Comparison of ENCODE assay signal across 8 cellular contexts in the genomic region with DNA sequence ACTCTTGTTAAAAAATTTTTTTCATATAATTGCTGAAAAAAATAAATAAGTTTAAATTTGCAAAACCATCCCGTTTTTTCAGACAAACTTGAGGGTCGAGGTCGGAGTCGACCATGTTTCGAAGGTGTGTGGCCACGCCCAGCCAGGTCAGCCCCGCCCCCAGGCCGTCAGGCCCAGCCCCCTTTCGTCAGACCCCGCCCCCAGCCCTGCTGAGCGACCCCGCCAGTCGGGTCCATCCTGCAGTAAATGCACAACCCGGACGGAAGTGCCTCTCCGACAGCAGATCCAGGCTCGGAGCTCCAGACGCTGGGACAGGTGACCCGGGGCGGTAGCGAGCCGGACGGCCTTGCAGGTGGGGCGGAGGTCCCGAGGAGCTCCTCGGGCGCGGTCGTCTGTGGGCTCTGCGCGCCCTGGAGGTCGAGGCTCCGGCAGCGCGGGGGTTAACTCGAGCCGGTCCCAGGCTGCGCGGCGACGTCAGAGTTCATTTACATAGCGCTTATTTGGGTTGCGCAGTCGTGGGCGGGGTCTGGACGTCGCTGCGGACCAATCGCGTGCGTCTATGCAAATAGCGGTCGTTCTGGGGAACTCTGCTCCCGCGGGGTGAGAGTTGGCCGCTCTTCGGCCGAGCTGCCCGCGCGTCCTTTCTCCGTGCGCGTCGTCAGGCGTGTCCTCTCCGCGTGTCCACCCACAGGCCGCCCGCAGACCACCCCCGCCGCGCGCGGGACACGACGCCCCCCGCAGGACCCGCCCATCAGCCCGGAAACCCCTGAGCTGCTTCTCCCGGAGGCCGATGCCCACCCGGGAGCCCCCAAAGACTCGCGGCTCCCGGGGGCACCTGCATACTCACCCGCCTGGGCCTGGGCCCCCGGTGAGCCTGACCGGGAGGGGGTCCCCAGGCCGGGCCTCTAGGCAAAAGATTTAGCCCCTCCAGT. TPM values are rescaled to one million over a fixed set of nuclear protein-coding genes. Genes with fewer than 3 reads are reported as not detected.
A peak's percentile ranks its signal among the peaks of the same experiment; 100 is the strongest.
DNase-seq lines count a peak whose midpoint lies in the region; ATAC-seq and TF ChIP-seq lines count a peak whose summit lies in the region.

A gene with protein sequence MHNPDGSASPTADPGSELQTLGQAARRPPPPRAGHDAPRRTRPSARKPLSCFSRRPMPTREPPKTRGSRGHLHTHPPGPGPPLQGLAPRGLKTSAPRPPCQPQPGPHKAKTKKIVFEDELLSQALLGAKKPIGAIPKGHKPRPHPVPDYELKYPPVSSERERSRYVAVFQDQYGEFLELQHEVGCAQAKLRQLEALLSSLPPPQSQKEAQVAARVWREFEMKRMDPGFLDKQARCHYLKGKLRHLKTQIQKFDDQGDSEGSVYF (plus strand): TSS at position 225 of the 932 bp plus-strand sequence. CDS start 22 bp downstream, at position 247.

- CTCF ChIA-PET in activated B cell treated with CpG ODN at 0.5 μM for 24 hours (lab: Charles Lee): interaction anchor here (1.0 to 1.4 kb wide), 3 partner anchors 9 to 47 kb away, joined by 3 read pairs; no protein-coding TSS in a partner anchor

- peaks cover 6% of the 10 kb centered on the region for H3K4me1 Mint-ChIP-seq in activated B cell treated with CpG ODN at 0.5 μM for 24 hours

- peak within 1 kb of the TSS; percentile 97 for H3K27ac Mint-ChIP-seq in activated B cell treated with CpG ODN at 0.5 μM for 24 hours

- peak within 1 kb of the TSS; percentile 95 for H3K4me3 Mint-ChIP-seq in activated B cell treated with CpG ODN at 0.5 μM for 24 hours

- TF ChIP-seq CTCF in AG09319 (IDR thresholded peaks at IDR 0.05; ENCODE audit: low read depth, low read length) (no peak), activated B cell treated with CpG ODN at 0.5 μM for 24 hours (IDR thresholded peaks at IDR 0.05) (no peak), cardiac fibroblast (IDR thresholded peaks at IDR 0.05; ENCODE audit: low read depth, low read length) (no peak)

- ATAC-seq in GM19025 (IDR thresholded peaks at IDR 0.05; ENCODE audit: low read depth, unreplicated experiment) (peak; percentile 90), HG03280 (IDR thresholded peaks at IDR 0.05; ENCODE audit: unreplicated experiment) (peak; percentile 92), activated B cell treated with CpG ODN at 0.5 μM for 24 hours (ENCODE audit: low read depth) (peak; percentile 90)

- H3K9me3 Mint-ChIP-seq in activated B cell treated with CpG ODN at 0.5 μM for 24 hours: no peaks in the 10 kb centered on the region

- H3K4me3 ChIP-seq in cardiac fibroblast (replicated peaks in 1 of 2; ENCODE audit: low read depth in 2 of 2, low read length in 2 of 2): peak within 1 kb of the TSS; percentile 71 to 86

- H3K36me3 Mint-ChIP-seq in activated B cell treated with CpG ODN at 0.5 μM for 24 hours (ENCODE audit: low read depth): peaks cover 9% of the 10 kb centered on the region

- intact Hi-C loops in activated B cell treated with CpG ODN at 0.5 μM for 24 hours (cut with micrococcal nuclease): loop anchor here (1.0 to 5.0 kb wide), 9 partner anchors 9 to 151 kb away; a partner anchor contains a TSS

- DNase-seq in AG09319 (ENCODE audit: extremely low read depth, low read depth) (peak; percentile 92), NCI-H345 treated with DMSO at 0.1 percent for 48 hours (lab: John Stamatoyannopoulos, UW; ENCODE audit: unreplicated experiment) (peak; percentile 85), activated B cell treated with CpG ODN at 0.5 μM for 24 hours (peak; percentile 95), cardiac fibroblast (ENCODE audit: low read depth in 2 of 2) (peak; percentile 98 to 99), inferior parietal cortex (ENCODE audit: extremely low spot score) (peak; percentile 98), smooth muscle cell of the brain vasculature (ENCODE audit: low read depth, low spot score) (peak; percentile 95)

- no peaks in the 10 kb centered on the region for H3K27me3 Mint-ChIP-seq in activated B cell treated with CpG ODN at 0.5 μM for 24 hours

- POLR2A ChIA-PET in activated B cell treated with CpG ODN at 0.5 μM for 24 hours (lab: Charles Lee): interaction anchor here (0.6 to 4.4 kb wide), 25 partner anchors 9 to 1148 kb away, joined by 3 to 63 read pairs (median 5); a partner anchor contains a TSS

RNA-seq across cellular contexts. Expression of the gene that starts here (rescaled TPM):
- total RNA-seq in activated B cell treated with CpG ODN at 0.5 μM for 24 hours: 22.4 and 25.8 TPM in 2 replicates

Comparison
In these comparisons a context has a peak if more than half of its experiments do, and no peak if none do; other contexts are left out.
1. Peak in every context shown above with its lines: DNase-seq, ATAC-seq and H3K4me3 ChIP-seq.